ENCODE assay signal across 8 cellular contexts in the genomic region with DNA sequence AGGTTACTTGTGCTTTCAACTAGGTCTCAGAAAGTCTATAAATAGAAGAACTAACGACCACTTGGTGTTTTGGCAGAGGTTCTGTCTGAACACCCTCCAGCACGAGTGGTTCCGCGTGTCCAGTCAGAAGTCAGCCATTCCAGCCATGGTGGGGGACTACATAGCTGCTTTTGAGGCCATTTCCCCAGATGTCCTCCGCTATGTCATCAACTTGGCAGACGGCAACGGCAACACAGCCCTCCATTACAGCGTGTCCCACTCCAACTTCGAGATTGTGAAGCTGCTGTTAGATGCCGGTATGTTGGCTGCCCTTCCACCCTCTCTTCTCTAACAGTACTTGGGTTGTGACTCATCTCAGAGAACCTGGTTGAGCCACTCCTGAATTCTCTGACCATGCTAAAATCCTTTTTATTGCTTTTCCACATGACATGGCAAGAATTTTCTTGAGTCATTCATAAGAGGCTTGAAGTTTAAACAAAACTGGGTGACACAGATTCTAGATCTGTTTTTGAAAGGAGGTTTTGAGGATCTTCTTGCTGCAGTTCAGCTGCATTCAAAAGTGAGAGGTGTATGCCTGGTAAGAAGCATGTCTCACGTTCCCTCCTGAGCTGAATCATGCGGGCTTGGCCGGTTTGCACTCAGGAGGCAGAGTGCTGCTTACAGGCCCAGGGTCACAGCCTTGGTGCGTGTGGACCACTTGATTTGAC.
A peak's percentile ranks its signal among the peaks of the same experiment; 100 is the strongest.
DNase-seq lines count a peak whose midpoint lies in the region; ATAC-seq and TF ChIP-seq lines count a peak whose summit lies in the region.
"Had no signal": no experiment of that assay in that cellular context is flagged by ENCODE, and none has a peak within 500 bp of the region (broad histone marks: within the 10 kb centered on the region; RNA-seq: fewer than 3 reads in every experiment).

No MANE protein-coding gene starts in this region.

- H3K27ac ChIP-seq in upper lobe of left lung = peak overlapping the region; percentile 45 to 78 (median 74)

- DNase-seq in LHCN-M2 (ENCODE audit: low read depth) (peak; percentile 96), choroid plexus epithelial cell (ENCODE audit: low read depth) (peak; percentile 92), left colon (peak in 1 of 2 donors; percentile 42), upper lobe of left lung (peak in 1 of 2 donors; percentile 80)
- no peak for DNase-seq in activated CD4-positive, alpha-beta T cell treated with anti-CD3 and anti-CD28 coated beads for 48 hours
- DNase-seq: activated gamma-delta T cell had no signal

- ATAC-seq in left colon = peak; percentile 27
- ATAC-seq in upper lobe of left lung (ENCODE audit: low FRiP score in 2 of 2) = peak; percentile 85
- no peak for ATAC-seq in GM19455 (IDR thresholded peaks at IDR 0.05; ENCODE audit: unreplicated experiment)
- no peak for ATAC-seq in GM19023 (IDR thresholded peaks at IDR 0.05; ENCODE audit: unreplicated experiment)

- TF ChIP-seq POLR2A in upper lobe of left lung (IDR thresholded peaks at IDR 0.05) = no peak

- WGBS in upper lobe of left lung, 2 donors = 65 to 77% methylated on average over 14 of the region's 14 CpGs

- peaks cover 0 to 45% (median 22%) of the 10 kb centered on the region in 4 donors for H3K36me3 ChIP-seq in upper lobe of left lung

- TF ChIP-seq CTCF in choroid plexus epithelial cell (conservative IDR thresholded peaks at IDR 0.05; ENCODE audit: low read depth, low read length) (no peak), upper lobe of left lung (IDR thresholded peaks at IDR 0.05) (no peak)

- H3K9me3 ChIP-seq in upper lobe of left lung = no peaks in the 10 kb centered on the region

- peak in 2 of 4 donors; percentile 21 to 56 for TF ChIP-seq EP300 in upper lobe of left lung (IDR thresholded peaks at IDR 0.05)

- H3K27me3 ChIP-seq in upper lobe of left lung = no peaks in the 10 kb centered on the region

- no peak overlapping the region for H3K4me3 ChIP-seq in choroid plexus epithelial cell (ENCODE audit: low read depth, low read length)
- no peak overlapping the region for H3K4me3 ChIP-seq in upper lobe of left lung

- peaks cover 13 to 38% (median 35%) of the 10 kb centered on the region in 4 donors for H3K4me1 ChIP-seq in upper lobe of left lung

- intact Hi-C loops in left colon (cut with DNase I, micrococcal nuclease) = no loop called here

Comparison
In these comparisons a context has a peak if more than half of its experiments do, and no peak if none do; other contexts are left out.
1. ATAC-seq: peak in left colon (single experiment) and upper lobe of left lung (2 of 2); none in GM19455 (single experiment) and GM19023 (single experiment).